In the genomic region with DNA sequence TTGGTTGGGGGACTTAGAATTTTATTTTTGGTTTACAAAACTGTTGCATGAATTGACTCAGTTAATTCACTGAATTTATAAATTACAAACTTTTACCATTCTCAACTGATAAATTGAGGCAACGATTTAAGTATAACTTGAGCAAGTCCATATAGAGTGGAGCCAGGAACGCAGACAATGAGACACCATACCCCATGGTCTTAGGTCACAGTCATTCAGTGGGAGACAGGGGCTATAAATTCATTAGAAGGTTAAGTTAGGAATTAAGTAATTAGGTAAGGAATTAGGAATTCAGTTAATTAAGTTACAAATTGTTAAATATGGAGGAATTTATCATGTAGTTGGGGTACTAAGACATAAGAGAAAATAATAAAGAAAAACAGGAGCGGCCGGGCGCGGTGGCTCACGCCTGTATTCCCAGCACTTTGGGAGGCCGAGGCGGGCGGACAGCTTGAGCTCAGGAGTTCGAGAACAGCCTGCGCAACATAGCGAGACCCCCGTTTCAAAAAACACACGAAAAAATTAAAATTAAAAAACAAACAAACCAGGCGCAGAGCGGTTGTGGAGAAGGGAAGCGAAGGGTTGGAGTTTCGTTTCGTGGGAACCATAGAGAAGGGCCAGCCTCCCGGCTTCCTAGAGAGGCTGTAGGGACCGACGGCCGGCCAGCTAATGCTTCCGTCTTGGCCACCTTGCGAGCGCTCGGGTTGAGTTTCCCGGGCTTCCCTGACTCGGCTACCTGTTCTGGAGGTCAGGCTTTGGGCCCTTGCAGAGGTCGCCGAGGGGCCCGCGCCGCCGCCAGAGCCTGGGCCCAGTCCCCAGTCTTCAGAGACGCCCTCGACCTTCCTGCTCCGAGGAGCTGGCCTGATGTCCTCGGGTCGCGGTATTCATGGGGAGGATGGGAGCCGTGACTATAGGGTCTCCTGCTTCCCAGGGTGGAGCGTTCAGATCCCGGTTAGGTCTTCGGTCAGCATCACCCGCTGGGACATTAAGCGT, we compare ENCODE assay signal across 8 cellular contexts. TPM values are rescaled to one million over a fixed set of nuclear protein-coding genes. Genes with fewer than 3 reads are reported as not detected.
DNase-seq lines count a peak whose midpoint lies in the region; ATAC-seq lines count a peak whose summit lies in the region.

Gene ZNF619, plus strand, starts transcription at position 645 of the 993 bp plus-strand sequence. CDS start 858 bp downstream, outside the sequence.

- H3K27ac Mint-ChIP-seq in activated CD4-positive, alpha-beta memory T cell treated with anti-CD3 and anti-CD28 coated beads, Interleukin-2, amount 10 ng/mL, durations not matched to agents 7 days and 5 days, result peak within 1 kb of the TSS; percentile 63

- POLR2A ChIA-PET in activated CD4-positive, alpha-beta memory T cell treated with anti-CD3 and anti-CD28 coated beads, Interleukin-2, amount 10 ng/mL, durations not matched to agents 7 days and 5 days (lab: Charles Lee), result interaction anchor here (0.6 to 3.3 kb wide), 7 partner anchors 13 to 48 kb away, joined by 3 to 24 read pairs (median 12); partner anchors contain the start of genes RPL14, ZNF620 and ZNF621

- ATAC-seq in GM18858 (IDR thresholded peaks at IDR 0.05; ENCODE audit: unreplicated experiment), result peak; percentile 48
- ATAC-seq in HG03066 (IDR thresholded peaks at IDR 0.05; ENCODE audit: low read depth, unreplicated experiment), result peak; percentile 80

- peak within 1 kb of the TSS; percentile 81 for H3K4me3 Mint-ChIP-seq in activated CD4-positive, alpha-beta memory T cell treated with anti-CD3 and anti-CD28 coated beads, Interleukin-2, amount 10 ng/mL, durations not matched to agents 7 days and 5 days

- DNase-seq in AG20443 (ENCODE audit: low spot score) (peak; percentile 89), NCI-H510A (lab: John Stamatoyannopoulos, UW) (peak; percentile 27), lung microvascular endothelial cell (ENCODE audit: low read depth in 2 of 2) (peak; percentile 84 to 86)
- DNase-seq in activated CD4-positive, alpha-beta memory T cell treated with anti-CD3 and anti-CD28 coated beads, Interleukin-2, amount 10 ng/mL, durations not matched to agents 7 days and 5 days, result peak; percentile 66
- DNase-seq in effector CD8-positive, alpha-beta T cell (lab: John Stamatoyannopoulos, UW), result peak; percentile 18
- peak in 2 of 3 donors; percentile 13 to 38 for DNase-seq in stimulated activated CD4-positive, alpha-beta T cell treated with anti-CD3 and anti-CD28 coated beads, TNF-alpha, amount 100 ng/mL, for 48 hours (ENCODE audit: low read depth in 3 of 3)

- H3K9me3 Mint-ChIP-seq in activated CD4-positive, alpha-beta memory T cell treated with anti-CD3 and anti-CD28 coated beads, Interleukin-2, amount 10 ng/mL, durations not matched to agents 7 days and 5 days, result no peaks in the 10 kb centered on the region

- CTCF ChIA-PET in activated CD4-positive, alpha-beta memory T cell treated with anti-CD3 and anti-CD28 coated beads, Interleukin-2, amount 10 ng/mL, durations not matched to agents 7 days and 5 days (lab: Charles Lee), result interaction anchor here (1.2 to 1.4 kb wide), 3 partner anchors 12 to 29 kb away, joined by 3 to 4 read pairs (median 4); partner anchors contain the start of gene ZNF620

- H3K36me3 Mint-ChIP-seq in activated CD4-positive, alpha-beta memory T cell treated with anti-CD3 and anti-CD28 coated beads, Interleukin-2, amount 10 ng/mL, durations not matched to agents 7 days and 5 days (ENCODE audit: low read depth), result peaks cover 22% of the 10 kb centered on the region

- peaks cover 25% of the 10 kb centered on the region for H3K4me1 Mint-ChIP-seq in activated CD4-positive, alpha-beta memory T cell treated with anti-CD3 and anti-CD28 coated beads, Interleukin-2, amount 10 ng/mL, durations not matched to agents 7 days and 5 days

- no peaks in the 10 kb centered on the region for H3K27me3 Mint-ChIP-seq in activated CD4-positive, alpha-beta memory T cell treated with anti-CD3 and anti-CD28 coated beads, Interleukin-2, amount 10 ng/mL, durations not matched to agents 7 days and 5 days

RNA-seq across cellular contexts. Expression of gene ZNF619, which starts in this region (rescaled TPM):
- total RNA-seq in activated CD4-positive, alpha-beta memory T cell treated with anti-CD3 and anti-CD28 coated beads, Interleukin-2, amount 10 ng/mL, durations not matched to agents 7 days and 5 days, result 10 to 100 TPM; 10.5 to 10.6 TPM
- total RNA-seq in lung microvascular endothelial cell, result 4.4 and 5.8 TPM in 2 replicates

Comparison
In these comparisons a context has a peak if more than half of its experiments do, and no peak if none do; other contexts are left out.
1. Peak in every context shown above with its lines: DNase-seq and ATAC-seq.
2. DNase-seq: peak in every context shown above with its lines; median percentile 89 in AG20443; 85 in lung microvascular endothelial cell; 66 in activated CD4-positive, alpha-beta memory T cell treated with anti-CD3 and anti-CD28 coated beads, Interleukin-2, amount 10 ng/mL, durations not matched to agents 7 days and 5 days; 27 in NCI-H510A; 26 in stimulated activated CD4-positive, alpha-beta T cell treated with anti-CD3 and anti-CD28 coated beads, TNF-alpha, amount 100 ng/mL, for 48 hours; 18 in effector CD8-positive, alpha-beta T cell.